Comparison of ENCODE assay signal across 14 cellular contexts in genomic region chr15:28107894-28108255, GRCh38. TPM values are rescaled to one million over a fixed set of nuclear protein-coding genes. Genes with fewer than 3 reads are reported as not detected.
DNase-seq lines count a peak whose midpoint lies in the region; ATAC-seq lines count a peak whose summit lies in the region.
"Had no signal": no experiment of that assay in that cellular context is flagged by ENCODE, and none has a peak within 500 bp of the region (broad histone marks: within the 10 kb centered on the region; RNA-seq: fewer than 3 reads in every experiment).

No MANE protein-coding gene starts in this region.

- H3K36me3 Mint-ChIP-seq in CD4-positive, alpha-beta memory T cell = peaks cover 11 to 15% of the 10 kb centered on the region in 2 donors
- H3K36me3 Mint-ChIP-seq in naive thymus-derived CD8-positive, alpha-beta T cell = peaks cover 14 to 23% (median 16%) of the 10 kb centered on the region in 3 donors

- POLR2A ChIA-PET in CD4-positive, alpha-beta memory T cell (lab: Charles Lee; ENCODE audit: partially characterized antibody) = interaction anchor here (0.8 to 2.4 kb wide), 10 partner anchors 9 to 44 kb away, joined by 3 to 76 read pairs (median 4); partner anchors contain the start of gene OCA2
- POLR2A ChIA-PET in naive thymus-derived CD8-positive, alpha-beta T cell (lab: Charles Lee) = no interaction called here

- peak overlapping the region in 1 of 2 donors; percentile 68 for H3K4me3 ChIP-seq in CD4-positive, alpha-beta memory T cell (ENCODE audit: low read length in 2 of 2)
- peak overlapping the region; percentile 15; the same call in 1 of the 2 replicates for H3K4me3 ChIP-seq in Jurkat, Clone E6-1 (ENCODE audit: low read length)

- H3K27me3 Mint-ChIP-seq in CD4-positive, alpha-beta memory T cell = peaks cover 3 to 12% of the 10 kb centered on the region in 2 donors
- H3K27me3 Mint-ChIP-seq in naive thymus-derived CD8-positive, alpha-beta T cell = peaks cover 10 to 34% (median 30%) of the 10 kb centered on the region in 5 donors

- DNase-seq in CD4-positive, alpha-beta memory T cell = peak in 1 of 5 donors; percentile 19
- DNase-seq in Jurkat, Clone E6-1 (ENCODE audit: low read depth, low spot score) = peak; percentile 75
- DNase-seq in astrocyte of the hippocampus (ENCODE audit: low read depth, low spot score) (peak; percentile 39), HT-29 (ENCODE audit: low spot score) (no peak)
- DNase-seq in naive thymus-derived CD8-positive, alpha-beta T cell = no peak
- no peak for DNase-seq in stimulated activated CD4-positive, alpha-beta T cell treated with anti-CD3 and anti-CD28 coated beads, Interleukin-2, amount 100 ng/mL, for 24 hours
- DNase-seq: Calu3; SIG-M5; stimulated activated CD4-positive, alpha-beta T cell treated with anti-CD3 and anti-CD28 coated beads, Interleukin-2, amount 100 ng/mL, for 48 hours; transverse colon had no signal

- H3K27ac ChIP-seq in CD4-positive, alpha-beta memory T cell (ENCODE audit: low read depth, low read length) = no peak overlapping the region
- H3K27ac ChIP-seq: KMS-11, transverse colon had no signal

- intact Hi-C loops in CD4-positive, alpha-beta memory T cell (cut with micrococcal nuclease) = no loop called here

- peaks cover 0 to 2% (median 0%) of the 10 kb centered on the region in 8 donors for H3K9me3 Mint-ChIP-seq in CD4-positive, alpha-beta memory T cell
- H3K9me3 Mint-ChIP-seq in naive thymus-derived CD8-positive, alpha-beta T cell = no peaks in the 10 kb centered on the region

- H3K36me3 ChIP-seq in CD4-positive, alpha-beta memory T cell (ENCODE audit: insufficient read depth, low read length) = peaks cover 7% of the 10 kb centered on the region

- peaks cover 16% of the 10 kb centered on the region for H3K4me1 ChIP-seq in CD4-positive, alpha-beta memory T cell (ENCODE audit: insufficient read depth, low read length)

- H3K4me3 Mint-ChIP-seq in CD4-positive, alpha-beta memory T cell = peak overlapping the region; percentile 63 to 94 (median 86)
- H3K4me3 Mint-ChIP-seq in naive thymus-derived CD8-positive, alpha-beta T cell = peak overlapping the region; percentile 64 to 90 (median 84)

- no peak for ATAC-seq in naive thymus-derived CD8-positive, alpha-beta T cell
- ATAC-seq in GM21576 (IDR thresholded peaks at IDR 0.05; ENCODE audit: unreplicated experiment) (no peak), GM18498 (IDR thresholded peaks at IDR 0.05; ENCODE audit: unreplicated experiment) (no peak)

- H3K4me1 Mint-ChIP-seq in CD4-positive, alpha-beta memory T cell = peaks cover 8 to 13% (median 12%) of the 10 kb centered on the region in 4 donors
- H3K4me1 Mint-ChIP-seq in naive thymus-derived CD8-positive, alpha-beta T cell = peaks cover 7 to 16% (median 12%) of the 10 kb centered on the region in 4 donors

- peaks cover 4% of the 10 kb centered on the region for H3K27me3 ChIP-seq in CD4-positive, alpha-beta memory T cell (ENCODE audit: insufficient read depth, low read length)

- peak overlapping the region in 3 of 7 donors; percentile 24 to 76 (median 48) for H3K27ac Mint-ChIP-seq in CD4-positive, alpha-beta memory T cell
- peak overlapping the region in 3 of 10 donors; percentile 25 to 57 (median 48) for H3K27ac Mint-ChIP-seq in naive thymus-derived CD8-positive, alpha-beta T cell

- no peaks in the 10 kb centered on the region for H3K9me3 ChIP-seq in CD4-positive, alpha-beta memory T cell (ENCODE audit: control insufficient read depth in 1 of 2, low read length in 2 of 2)
- H3K9me3 ChIP-seq: transverse colon had no signal

- CTCF ChIA-PET in CD4-positive, alpha-beta memory T cell (lab: Charles Lee; ENCODE audit: partially characterized antibody) = interaction anchor here (0.7 to 4.8 kb wide), 8 partner anchors 8 to 830 kb away, joined by 3 to 44 read pairs (median 6); partner anchors contain the start of gene OCA2

RNA-seq across cellular contexts. Expression of gene OCA2, which starts 8.8 kb away (rescaled TPM):
- not detected for total RNA-seq in CD4-positive, alpha-beta memory T cell
- not detected for polyA plus RNA-seq in CD4-positive, alpha-beta memory T cell
- polyA plus RNA-seq in Jurkat, Clone E6-1 (2012; ENCODE audit: insufficient read depth, insufficient read length) = 0.39 TPM
- total RNA-seq in naive thymus-derived CD8-positive, alpha-beta T cell = not detected
- polyA plus RNA-seq in naive thymus-derived CD8-positive, alpha-beta T cell = not detected
- not detected in 2 replicates for total RNA-seq in HT-29 (2014; rRNA removed; shearing (Covaris generic))
- total RNA-seq: activated CD8-positive, alpha-beta memory T cell treated with anti-CD3 and anti-CD28 coated beads for 36 hours; Calu3 had no signal

Comparison
In these comparisons a context has a peak if more than half of its experiments do, and no peak if none do; other contexts are left out.
1. DNase-seq: peak in Jurkat, Clone E6-1 (single experiment) and astrocyte of the hippocampus (single experiment); none in naive thymus-derived CD8-positive, alpha-beta T cell (0 of 10), HT-29 (single experiment) and stimulated activated CD4-positive, alpha-beta T cell treated with anti-CD3 and anti-CD28 coated beads, Interleukin-2, amount 100 ng/mL, for 24 hours (0 of 2).